10 cellular contexts compared by ENCODE assay signal in the genomic region with DNA sequence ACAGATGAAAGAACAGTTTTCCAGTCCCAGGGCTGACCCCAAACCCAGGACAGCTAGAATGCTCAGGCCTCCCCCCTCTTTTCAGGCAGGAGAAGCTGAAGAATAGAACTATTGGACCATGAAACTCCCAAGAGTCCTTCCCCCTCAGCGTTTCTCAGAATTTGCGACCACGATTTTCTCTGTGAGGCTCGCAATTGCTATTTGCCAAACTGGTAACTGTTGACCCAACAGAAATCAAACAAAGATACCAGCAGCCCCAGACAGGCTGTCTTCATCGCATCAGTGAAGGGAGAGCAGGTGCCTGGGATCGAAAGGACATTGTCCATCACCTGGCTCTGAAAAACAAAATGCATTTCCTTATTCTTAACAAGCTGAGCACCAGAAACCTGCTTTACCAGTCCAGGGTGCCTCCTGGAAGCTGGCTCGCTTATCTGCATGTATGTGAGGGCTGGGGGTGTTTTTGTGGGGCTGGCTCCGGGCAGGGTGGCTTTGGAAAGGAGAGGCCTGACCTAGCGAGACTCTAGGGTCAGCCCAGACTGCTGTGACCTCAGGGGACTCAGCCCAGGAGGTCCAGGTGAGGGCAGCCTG. TPM values are rescaled to one million over a fixed set of nuclear protein-coding genes. Genes with fewer than 3 reads are reported as not detected.
A peak's percentile ranks its signal among the peaks of the same experiment; 100 is the strongest.
DNase-seq lines count a peak whose midpoint lies in the region; ATAC-seq and TF ChIP-seq lines count a peak whose summit lies in the region.
"Had no signal": no experiment of that assay in that cellular context is flagged by ENCODE, and none has a peak within 500 bp of the region (broad histone marks: within the 10 kb centered on the region; RNA-seq: fewer than 3 reads in every experiment).

No MANE protein-coding gene starts in this region.

- no peak overlapping the region for H2BK120ac ChIP-seq in mesenchymal stem cell (ENCODE audit: low read depth, low read length)

- peak in 2 of 3 donors; percentile 25 to 43 for TF ChIP-seq POLR2A in body of pancreas (IDR thresholded peaks at IDR 0.05)

- H3K23ac ChIP-seq in mesenchymal stem cell (ENCODE audit: low read length in 2 of 2): no peak overlapping the region

- H3K36me3 ChIP-seq in body of pancreas (replicated peaks in 1 of 2; ENCODE audit: insufficient read depth in 1 of 2, low read depth in 2 of 2): no peaks in the 10 kb centered on the region
- H3K36me3 ChIP-seq in mesenchymal stem cell (ENCODE audit: control insufficient read depth in 1 of 2, insufficient read depth in 2 of 2, low read depth in 1 of 2, low read length in 2 of 2): no peaks in the 10 kb centered on the region

- H3K4ac ChIP-seq in mesenchymal stem cell (ENCODE audit: low read depth in 1 of 2, low read length in 2 of 2): no peak overlapping the region

- no peaks in the 10 kb centered on the region for H3K9me3 ChIP-seq in body of pancreas
- H3K9me3 ChIP-seq in mesenchymal stem cell (ENCODE audit: control insufficient read depth, low read length): no peaks in the 10 kb centered on the region

- TF ChIP-seq CTCF in body of pancreas (IDR thresholded peaks at IDR 0.05): no peak

- H2BK5ac ChIP-seq in mesenchymal stem cell (ENCODE audit: low read depth, low read length, poor library complexity, severe bottlenecking): no peak overlapping the region

- DNase-seq in SIG-M5 treated with dmso at 0.1 percent for 504 hours (lab: John Stamatoyannopoulos, UW; ENCODE audit: unreplicated experiment): peak; percentile 50
- no peak for DNase-seq in SIG-M5 (lab: John Stamatoyannopoulos, UW)
- peak; percentile 77 to 91 (median 85) for DNase-seq in body of pancreas
- no peak for DNase-seq in mesenchymal stem cell
- no peak for DNase-seq in ACHN
- DNase-seq in HCEC 1CT: no peak
- no peak for DNase-seq in activated CD4-positive, alpha-beta T cell treated with anti-CD3 and anti-CD28 coated beads, Interleukin-2, amount 50 U/mL, for 48 hours
- DNase-seq: foreskin fibroblast, occipital lobe had no signal

- H2AK5ac ChIP-seq in mesenchymal stem cell (ENCODE audit: low read length, severe bottlenecking): no peak overlapping the region

- no peak overlapping the region for H3K4me2 ChIP-seq in mesenchymal stem cell (ENCODE audit: low read length, poor library complexity, severe bottlenecking)

- H3K4me3 ChIP-seq in body of pancreas: no peak overlapping the region
- no peak overlapping the region for H3K4me3 ChIP-seq in mesenchymal stem cell (ENCODE audit: insufficient read depth in 1 of 2, low read depth in 1 of 2, low read length in 2 of 2)

- no peak overlapping the region for H2BK15ac ChIP-seq in mesenchymal stem cell (ENCODE audit: low read depth, poor library complexity, severe bottlenecking)

- 18 to 31% methylated on average over 5 to 9 of the region's 9 CpGs for WGBS in body of pancreas, 2 donors
- 83% methylated on average over 8 of the region's 9 CpGs for WGBS in mesenchymal stem cell

- in situ Hi-C loops in ACHN (cut with HindIII; ENCODE audit: low pct_ligation_motif_present, low pct_unique_long_range_greater_than_20kb, low sequenced_read_pairs): no loop called here

- H3K4me1 ChIP-seq in body of pancreas: peaks cover 65% of the 10 kb centered on the region
- H3K4me1 ChIP-seq in mesenchymal stem cell (ENCODE audit: control insufficient read depth, insufficient read depth, low read depth, low read length): peaks cover 22% of the 10 kb centered on the region

- H3K27ac ChIP-seq in body of pancreas (peak overlapping the region; percentile 82 to 93 (median 92)), mesenchymal stem cell (ENCODE audit: low read length, poor library complexity, severe bottlenecking) (no peak overlapping the region)

- peak overlapping the region; percentile 40 for H3K9ac ChIP-seq in mesenchymal stem cell (ENCODE audit: low read length)

- no peak overlapping the region for H4K91ac ChIP-seq in mesenchymal stem cell (ENCODE audit: low read length)

- H2BK12ac ChIP-seq in mesenchymal stem cell (ENCODE audit: low read length in 2 of 2): no peak overlapping the region

- no peak overlapping the region for H3K18ac ChIP-seq in mesenchymal stem cell (ENCODE audit: low read depth in 1 of 2, low read length in 2 of 2)

- peaks cover 4% of the 10 kb centered on the region for H3K79me1 ChIP-seq in mesenchymal stem cell (replicated peaks; ENCODE audit: low read length, poor library complexity, severe bottlenecking)

- H3K14ac ChIP-seq in mesenchymal stem cell (ENCODE audit: low read length in 2 of 2): no peak overlapping the region

- H2AFZ ChIP-seq in mesenchymal stem cell (ENCODE audit: low read depth, low read length): no peak overlapping the region

- no peaks in the 10 kb centered on the region for H3K27me3 ChIP-seq in body of pancreas
- no peaks in the 10 kb centered on the region for H3K27me3 ChIP-seq in mesenchymal stem cell (ENCODE audit: control insufficient read depth in 1 of 2, insufficient read depth in 1 of 2, low read length in 2 of 2)

- H4K8ac ChIP-seq in mesenchymal stem cell (ENCODE audit: low read length): no peak overlapping the region

- intact Hi-C loops in body of pancreas (cut with DNase I): no loop called here

- ATAC-seq in body of pancreas: peak; percentile 59
- ATAC-seq in HG03045 (IDR thresholded peaks at IDR 0.05; ENCODE audit: unreplicated experiment): no peak

RNA-seq across cellular contexts. Expression of a gene that starts 24.6 kb away (rescaled TPM):
- 10 to 100 TPM; 40.0 to 49.4 TPM for total RNA-seq in body of pancreas
- polyA plus RNA-seq in mesenchymal stem cell (2013, experiment 1 of 2): 0.87 TPM
- 0.82 TPM for polyA plus RNA-seq in mesenchymal stem cell (2013, experiment 2 of 2)

Comparison
In these comparisons a context has a peak if more than half of its experiments do, and no peak if none do; other contexts are left out.
1. DNase-seq: peak in SIG-M5 treated with dmso at 0.1 percent for 504 hours (single experiment) and body of pancreas (4 of 4); none in SIG-M5 (single experiment), mesenchymal stem cell (single experiment), ACHN (single experiment), HCEC 1CT (single experiment) and activated CD4-positive, alpha-beta T cell treated with anti-CD3 and anti-CD28 coated beads, Interleukin-2, amount 50 U/mL, for 48 hours (0 of 2).